ENCODE assay signal across 33 cellular contexts in genomic region chr10:116792772-116793171, GRCh38. TPM values are rescaled to one million over a fixed set of nuclear protein-coding genes. Genes with fewer than 3 reads are reported as not detected.
"Had no signal": no experiment of that assay in that cellular context is flagged by ENCODE, and none has a peak within 500 bp of the region (broad histone marks: within the 10 kb centered on the region; RNA-seq: fewer than 3 reads in every experiment).

No MANE protein-coding gene starts in this region.

- H3K27ac Mint-ChIP-seq: activated B cell treated with CpG ODN at 0.5 μM for 24 hours; activated CD4-positive, alpha-beta memory T cell treated with anti-CD3 and anti-CD28 coated beads for 36 hours; activated CD4-positive, alpha-beta T cell treated with anti-CD3 and anti-CD28 coated beads, Interleukin-2, amount 10 ng/mL, durations not matched to agents 7 days and 5 days; activated CD8-positive, alpha-beta T cell treated with anti-CD3 and anti-CD28 coated beads for 36 hours; activated naive CD4-positive, alpha-beta T cell treated with anti-CD3 and anti-CD28 coated beads, Interleukin-2, amount 10 ng/mL, durations not matched to agents 7 days and 5 days; activated naive CD4-positive, alpha-beta T cell treated with anti-CD3 and anti-CD28 coated beads, Interleukin-2, amount 50 U/mL, for 24 hours; activated naive CD8-positive, alpha-beta T cell; activated naive CD8-positive, alpha-beta T cell treated with anti-CD3 and anti-CD28 coated beads, Interleukin-2, amount 10 ng/mL, durations not matched to agents 7 days and 5 days; activated naive CD8-positive, alpha-beta T cell treated with anti-CD3 and anti-CD28 coated beads, Interleukin-2, amount 50 U/mL, for 24 hours; activated T-cell treated with anti-CD3 and anti-CD28 coated beads, Interleukin-2, amount 50 U/mL, for 72 hours; activated T-helper 1 cell treated with anti-CD3 and anti-CD28 coated beads, Interleukin-12 subunit alpha, Interleukin-12 subunit beta, Interleukin-2, Interleukin-4 antibody, amounts not matched to agents 30 ng/mL and 10 ng/mL and 1 ng/mL, durations not matched to agents 14 hours and 24 hours and 36 hours; activated T-helper 2 cell treated with anti-CD3 and anti-CD28 coated beads, Interferon-gamma antibody, Interleukin-2, Interleukin-4, amounts not matched to agents 10 μg/mL and 5 μg/mL and 100 μg/mL, durations not matched to agents 14 hours and 24 hours and 36 hours; brain; T-helper 1 cell treated with Interleukin-12 subunit alpha and Interleukin-12 subunit beta and Interleukin-4 antibody, amounts not matched to agents 30 μg/mL and 1 μg/mL, for 36 hours; T-helper 2 cell treated with Interferon-gamma antibody and Interleukin-4, amounts not matched to agents 5 μg/mL and 100 μg/mL, for 36 hours had no signal

- ATAC-seq: activated CD8-positive, alpha-beta T cell treated with anti-CD3 and anti-CD28 coated beads for 36 hours; activated naive CD8-positive, alpha-beta T cell treated with anti-CD3 and anti-CD28 coated beads, Interleukin-2, amount 50 U/mL, for 24 hours; activated T-cell treated with anti-CD3 and anti-CD28 coated beads, Interleukin-2, amount 50 U/mL, for 4 hours had no signal

- H3K9me3 Mint-ChIP-seq: activated B cell treated with CpG ODN at 0.5 μM for 24 hours; activated CD4-positive, alpha-beta T cell treated with anti-CD3 and anti-CD28 coated beads, Interleukin-2, amount 10 ng/mL, durations not matched to agents 7 days and 5 days; activated CD8-positive, alpha-beta T cell treated with anti-CD3 and anti-CD28 coated beads for 36 hours; activated naive CD4-positive, alpha-beta T cell treated with anti-CD3 and anti-CD28 coated beads, Interleukin-2, amount 10 ng/mL, durations not matched to agents 7 days and 5 days; activated naive CD4-positive, alpha-beta T cell treated with anti-CD3 and anti-CD28 coated beads, Interleukin-2, amount 50 U/mL, for 24 hours; activated naive CD8-positive, alpha-beta T cell treated with anti-CD3 and anti-CD28 coated beads, Interleukin-2, amount 10 ng/mL, durations not matched to agents 7 days and 5 days; activated naive CD8-positive, alpha-beta T cell treated with anti-CD3 and anti-CD28 coated beads, Interleukin-2, amount 50 U/mL, for 24 hours; activated T-cell treated with anti-CD3 and anti-CD28 coated beads, Interleukin-2, amount 50 U/mL, for 4 hours; central memory CD8-positive, alpha-beta T cell; T-helper 1 cell treated with Interleukin-12 subunit alpha and Interleukin-12 subunit beta and Interleukin-4 antibody, amounts not matched to agents 30 μg/mL and 1 μg/mL, for 36 hours; T-helper 2 cell treated with Interferon-gamma antibody and Interleukin-4, amounts not matched to agents 5 μg/mL and 100 μg/mL, for 36 hours had no signal

- DNase-seq: activated B cell treated with CpG ODN at 0.5 μM for 24 hours; activated CD4-positive, alpha-beta memory T cell treated with anti-CD3 and anti-CD28 coated beads for 36 hours; activated CD4-positive, alpha-beta T cell treated with anti-CD3 and anti-CD28 coated beads for 48 hours; activated CD4-positive, alpha-beta T cell treated with anti-CD3 and anti-CD28 coated beads, Interleukin-2, amount 10 ng/mL, durations not matched to agents 7 days and 5 days; activated CD4-positive, alpha-beta T cell treated with anti-CD3 and anti-CD28 coated beads, Interleukin-2, amount 50 U/mL, for 4 hours; activated CD4-positive, CD25-positive, alpha-beta regulatory T cell treated with anti-CD3 and anti-CD28 coated beads, Interleukin-2, amount 50 U/mL, for 72 hours; activated CD8-positive, alpha-beta memory T cell treated with anti-CD3 and anti-CD28 coated beads, Interleukin-2, amount 50 U/mL, for 4 hours; activated CD8-positive, alpha-beta T cell treated with anti-CD3 and anti-CD28 coated beads for 36 hours; activated effector memory CD4-positive, alpha-beta T cell treated with Interleukin-2 at 50 U/mL for 16 hours; activated gamma-delta T cell; activated naive CD4-positive, alpha-beta T cell treated with anti-CD3 and anti-CD28 coated beads, Interleukin-2, amount 10 ng/mL, durations not matched to agents 7 days and 5 days; activated naive CD4-positive, alpha-beta T cell treated with Interleukin-2 at 50 U/mL for 16 hours; activated naive CD8-positive, alpha-beta T cell treated with anti-CD3 and anti-CD28 coated beads, Interleukin-2, amount 10 ng/mL, durations not matched to agents 7 days and 5 days; activated naive CD8-positive, alpha-beta T cell treated with anti-CD3 and anti-CD28 coated beads, Interleukin-2, amount 50 U/mL, for 24 hours; activated T-cell treated with anti-CD3 and anti-CD28 coated beads, Interleukin-2, amount 50 U/mL, for 4 hours; activated T-cell treated with anti-CD3 and anti-CD28 coated beads, Interleukin-2, amount 50 U/mL, for 72 hours; amygdala; anterior cingulate cortex; caudate nucleus; cerebellar nuclear complex; SW 1271; T-helper 9 cell had no signal

- H3K4me3 Mint-ChIP-seq: activated B cell treated with CpG ODN at 0.5 μM for 24 hours; activated CD4-positive, alpha-beta memory T cell treated with anti-CD3 and anti-CD28 coated beads for 36 hours; activated CD4-positive, alpha-beta T cell treated with anti-CD3 and anti-CD28 coated beads, Interleukin-2, amount 10 ng/mL, durations not matched to agents 7 days and 5 days; activated CD8-positive, alpha-beta T cell treated with anti-CD3 and anti-CD28 coated beads for 36 hours; activated naive CD4-positive, alpha-beta T cell treated with anti-CD3 and anti-CD28 coated beads, Interleukin-2, amount 10 ng/mL, durations not matched to agents 7 days and 5 days; activated naive CD4-positive, alpha-beta T cell treated with anti-CD3 and anti-CD28 coated beads, Interleukin-2, amount 50 U/mL, for 24 hours; activated naive CD8-positive, alpha-beta T cell; activated naive CD8-positive, alpha-beta T cell treated with anti-CD3 and anti-CD28 coated beads, Interleukin-2, amount 10 ng/mL, durations not matched to agents 7 days and 5 days; activated naive CD8-positive, alpha-beta T cell treated with anti-CD3 and anti-CD28 coated beads, Interleukin-2, amount 50 U/mL, for 24 hours; activated T-cell treated with anti-CD3 and anti-CD28 coated beads, Interleukin-2, amount 50 U/mL, for 4 hours; activated T-cell treated with anti-CD3 and anti-CD28 coated beads, Interleukin-2, amount 50 U/mL, for 72 hours; activated T-helper 1 cell treated with anti-CD3 and anti-CD28 coated beads, Interleukin-12 subunit alpha, Interleukin-12 subunit beta, Interleukin-2, Interleukin-4 antibody, amounts not matched to agents 30 ng/mL and 10 ng/mL and 1 ng/mL, durations not matched to agents 14 hours and 24 hours and 36 hours; brain; central memory CD8-positive, alpha-beta T cell; T-helper 1 cell treated with Interleukin-12 subunit alpha and Interleukin-12 subunit beta and Interleukin-4 antibody, amounts not matched to agents 30 μg/mL and 1 μg/mL, for 36 hours; T-helper 2 cell treated with Interferon-gamma antibody and Interleukin-4, amounts not matched to agents 5 μg/mL and 100 μg/mL, for 36 hours had no signal

- H3K36me3 Mint-ChIP-seq: activated CD4-positive, alpha-beta memory T cell treated with anti-CD3 and anti-CD28 coated beads for 36 hours; activated naive CD4-positive, alpha-beta T cell treated with anti-CD3 and anti-CD28 coated beads, Interleukin-2, amount 10 ng/mL, durations not matched to agents 7 days and 5 days; activated naive CD4-positive, alpha-beta T cell treated with anti-CD3 and anti-CD28 coated beads, Interleukin-2, amount 50 U/mL, for 24 hours; activated naive CD8-positive, alpha-beta T cell; activated naive CD8-positive, alpha-beta T cell treated with anti-CD3 and anti-CD28 coated beads, Interleukin-2, amount 10 ng/mL, durations not matched to agents 7 days and 5 days had no signal

RNA-seq across cellular contexts. Expression of gene HSPA12A, which starts 50.4 kb away (rescaled TPM):
- total RNA-seq: activated CD8-positive, alpha-beta memory T cell treated with anti-CD3 and anti-CD28 coated beads for 36 hours had no signal

RNA-seq across cellular contexts. Expression of gene ENO4, which starts 56.5 kb away (rescaled TPM):
- total RNA-seq: activated CD4-positive, alpha-beta memory T cell treated with anti-CD3 and anti-CD28 coated beads for 36 hours; activated CD4-positive, alpha-beta T cell treated with anti-CD3 and anti-CD28 coated beads, Interleukin-2, amount 10 ng/mL, durations not matched to agents 7 days and 5 days; activated CD8-positive, alpha-beta memory T cell treated with anti-CD3 and anti-CD28 coated beads for 36 hours; activated CD8-positive, alpha-beta T cell treated with anti-CD3 and anti-CD28 coated beads for 36 hours; activated naive CD8-positive, alpha-beta T cell treated with anti-CD3 and anti-CD28 coated beads, Interleukin-2, amount 10 ng/mL, durations not matched to agents 7 days and 5 days; activated T-cell treated with anti-CD3 and anti-CD28 coated beads, Interleukin-2, amount 50 U/mL, for 4 hours; activated T-cell treated with anti-CD3 and anti-CD28 coated beads, Interleukin-2, amount 50 U/mL, for 72 hours; activated T-helper 1 cell treated with anti-CD3 and anti-CD28 coated beads, Interleukin-12 subunit alpha, Interleukin-12 subunit beta, Interleukin-2, Interleukin-4 antibody, amounts not matched to agents 30 ng/mL and 10 ng/mL and 1 ng/mL, durations not matched to agents 14 hours and 24 hours and 36 hours; activated T-helper 2 cell treated with anti-CD3 and anti-CD28 coated beads, Interferon-gamma antibody, Interleukin-2, Interleukin-4, amounts not matched to agents 10 μg/mL and 5 μg/mL and 100 μg/mL, durations not matched to agents 14 hours and 24 hours and 36 hours; ascending aorta; bronchial epithelial cell had no signal
